1 cellular context compared by ENCODE assay signal in the genomic region with DNA sequence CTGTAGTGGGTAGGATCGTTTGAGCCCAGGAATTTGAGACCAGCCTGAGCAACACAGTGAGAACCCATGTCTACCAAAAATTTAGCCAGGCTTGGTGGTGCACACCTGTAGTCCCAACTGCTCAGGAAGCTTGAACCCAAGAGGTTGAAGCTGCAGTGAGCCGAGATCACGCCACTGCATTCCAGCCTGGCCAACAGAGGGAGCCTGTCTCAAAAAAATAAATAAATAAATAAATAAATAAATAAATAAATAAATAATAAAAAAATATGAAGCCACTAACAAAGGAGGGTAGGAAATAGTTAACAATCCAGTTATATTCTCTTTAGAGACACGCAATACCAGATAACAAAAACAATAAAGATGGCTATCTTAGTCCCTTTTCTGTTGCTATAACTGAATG.
TF ChIP-seq lines count a peak whose summit lies in the region.

No MANE protein-coding gene starts in this region.

TF ChIP-seq in GM12878, 131 proteins besides CTCF, POLR2A, EP300 and RAD21:
- no peak for TF ChIP-seq SIN3A (IDR thresholded peaks at IDR 0.05; ENCODE audit: low read depth, low read length)
